8 cellular contexts compared by ENCODE assay signal in the genomic region with DNA sequence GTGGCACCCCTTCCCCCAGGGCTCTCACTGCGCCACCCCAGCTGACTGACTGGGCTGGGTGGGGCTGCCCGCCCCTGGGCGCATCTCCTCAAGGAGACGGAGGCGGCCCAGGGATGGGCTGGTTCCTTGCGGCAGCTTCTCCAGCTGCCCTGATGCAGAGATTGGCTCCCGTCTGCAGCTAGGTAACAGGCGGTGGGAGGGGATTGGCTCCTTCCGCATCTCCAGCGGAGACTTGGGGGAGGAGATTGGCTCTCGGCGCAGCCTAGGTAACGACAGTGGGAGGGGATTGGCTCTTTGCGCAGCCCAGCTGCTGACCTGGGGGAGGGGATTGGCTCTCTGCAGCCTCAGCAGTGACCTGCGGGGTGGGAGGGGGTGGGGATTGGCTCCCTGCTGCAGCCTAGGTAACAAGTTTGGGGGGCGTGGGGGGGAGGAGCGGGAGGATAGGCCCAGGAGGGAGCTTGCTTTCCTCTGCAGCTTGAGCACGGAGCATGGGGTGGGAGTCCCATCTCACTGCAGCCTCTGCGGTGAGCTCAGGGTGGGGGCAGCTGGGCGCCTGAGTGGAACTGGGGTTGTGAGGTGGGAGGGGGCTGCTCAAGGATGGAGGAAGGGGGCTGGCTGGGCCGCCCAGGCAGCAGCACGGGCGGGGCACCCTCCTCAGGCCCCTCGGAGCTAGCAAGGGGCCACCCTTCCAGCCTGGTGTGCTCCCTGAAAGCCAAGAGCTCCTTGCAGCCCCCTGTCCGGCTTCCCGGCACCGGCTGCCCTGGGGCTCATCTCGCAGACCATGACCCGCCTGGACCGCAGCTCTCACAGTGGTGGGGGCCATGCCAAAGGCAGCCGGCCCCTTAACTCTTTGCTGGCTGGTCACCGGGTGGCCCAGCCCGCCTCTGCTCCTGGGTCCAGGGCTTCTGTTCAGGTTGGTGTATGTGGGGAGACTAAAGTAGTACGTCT. TPM values are rescaled to one million over a fixed set of nuclear protein-coding genes. Genes with fewer than 3 reads are reported as not detected.
A peak's percentile ranks its signal among the peaks of the same experiment; 100 is the strongest.
DNase-seq lines count a peak whose midpoint lies in the region; ATAC-seq and TF ChIP-seq lines count a peak whose summit lies in the region.

No MANE protein-coding gene starts in this region.

- 7 to 13% methylated on average over 29 to 34 of the region's 34 CpGs for WGBS in aorta, 2 donors

- no peaks in the 10 kb centered on the region for H3K9me3 Mint-ChIP-seq in activated T-cell treated with anti-CD3 and anti-CD28 coated beads, Interleukin-2, amount 50 U/mL, for 72 hours

- peak overlapping the region; percentile 85 to 93 for H3K4me3 Mint-ChIP-seq in activated T-cell treated with anti-CD3 and anti-CD28 coated beads, Interleukin-2, amount 50 U/mL, for 72 hours

- H3K36me3 ChIP-seq in Peyer's patch (peaks cover 0 to 86% (median 0%) of the 10 kb centered on the region in 3 donors), aorta (ENCODE audit: control insufficient read depth in 1 of 2, insufficient read depth in 2 of 2, low read length in 1 of 2) (peaks cover 0 to 12% of the 10 kb centered on the region in 2 donors)

- TF ChIP-seq CTCF in Peyer's patch (IDR thresholded peaks at IDR 0.05) (no peak), epithelial cell of proximal tubule (conservative IDR thresholded peaks at IDR 0.05; ENCODE audit: low read depth, low read length) (no peak)

- H3K4me3 ChIP-seq in Peyer's patch: peak overlapping the region in 2 of 4 donors; percentile 80 to 85
- H3K4me3 ChIP-seq in epithelial cell of proximal tubule (ENCODE audit: low read depth, low read length): peak overlapping the region; percentile 19
- no peak overlapping the region for H3K4me3 ChIP-seq in aorta (ENCODE audit: low read length in 2 of 2)

- H3K36me3 Mint-ChIP-seq in activated T-cell treated with anti-CD3 and anti-CD28 coated beads, Interleukin-2, amount 50 U/mL, for 72 hours (ENCODE audit: insufficient read depth in 2 of 2): peaks cover 41 to 60% of the 10 kb centered on the region in 2 donors

- H3K27ac Mint-ChIP-seq in activated T-cell treated with anti-CD3 and anti-CD28 coated beads, Interleukin-2, amount 50 U/mL, for 72 hours: peak overlapping the region; percentile 100

- ATAC-seq in activated T-cell treated with anti-CD3 and anti-CD28 coated beads, Interleukin-2, amount 50 U/mL, for 72 hours (replicated peaks in 1 of 2): no peak
- ATAC-seq in aorta (ENCODE audit: low FRiP score) (peak; percentile 17), HG02642 (IDR thresholded peaks at IDR 0.05; ENCODE audit: poor library complexity, unreplicated experiment) (no peak)

- H3K27me3 ChIP-seq in Peyer's patch (no peaks in the 10 kb centered on the region), aorta (ENCODE audit: control insufficient read depth in 1 of 2, insufficient read depth in 2 of 2, low read length in 1 of 2) (no peaks in the 10 kb centered on the region)

- H3K4me1 ChIP-seq in Peyer's patch: peaks cover 3 to 61% (median 37%) of the 10 kb centered on the region in 4 donors
- peaks cover 5 to 11% of the 10 kb centered on the region in 2 donors for H3K4me1 ChIP-seq in aorta (ENCODE audit: control insufficient read depth in 1 of 2, insufficient read depth in 2 of 2, low read length in 2 of 2)

- TF ChIP-seq POLR2A in Peyer's patch (IDR thresholded peaks at IDR 0.05): no peak

- peaks cover 83% of the 10 kb centered on the region for H3K4me1 Mint-ChIP-seq in activated T-cell treated with anti-CD3 and anti-CD28 coated beads, Interleukin-2, amount 50 U/mL, for 72 hours (ENCODE audit: low read depth)

- no peaks in the 10 kb centered on the region for H3K27me3 Mint-ChIP-seq in activated T-cell treated with anti-CD3 and anti-CD28 coated beads, Interleukin-2, amount 50 U/mL, for 72 hours (ENCODE audit: low read depth)

- intact Hi-C loops in aorta (cut with DNase I): no loop called here

- H3K27ac ChIP-seq in Peyer's patch: peak overlapping the region; percentile 20 to 99 (median 78)
- H3K27ac ChIP-seq in aorta (ENCODE audit: low read depth in 1 of 2, low read length in 2 of 2): peak overlapping the region in 1 of 2 donors; percentile 49

- H3K9me3 ChIP-seq in Peyer's patch (no peaks in the 10 kb centered on the region), aorta (ENCODE audit: control insufficient read depth, low read length) (no peaks in the 10 kb centered on the region)

- DNase-seq in activated T-cell treated with anti-CD3 and anti-CD28 coated beads, Interleukin-2, amount 50 U/mL, for 72 hours: no peak
- no peak for DNase-seq in activated T-cell treated with anti-CD3 and anti-CD28 coated beads, Interleukin-2, amount 50 U/mL, for 48 hours
- no peak for DNase-seq in Peyer's patch
- no peak for DNase-seq in epithelial cell of proximal tubule (ENCODE audit: low read depth)
- peak; percentile 78 for DNase-seq in midbrain (lab: John Stamatoyannopoulos, UW)
- DNase-seq in aorta: peak; percentile 72 to 81
- no peak for DNase-seq in SKM-1 (lab: John Stamatoyannopoulos, UW; ENCODE audit: unreplicated experiment)

RNA-seq across cellular contexts. Expression of gene NFE2L1, which starts 6.4 kb away (rescaled TPM):
- 100 to 1,000 TPM; 214 to 237 TPM for total RNA-seq in activated T-cell treated with anti-CD3 and anti-CD28 coated beads, Interleukin-2, amount 50 U/mL, for 72 hours
- 100 to 1,000 TPM in 3 of 4 donors, 10 to 100 TPM in 1; 89.1 to 228 (median 217) TPM for total RNA-seq in Peyer's patch
- 69.1 and 79.6 TPM in 2 replicates for total RNA-seq in epithelial cell of proximal tubule
- total RNA-seq in aorta: 100 to 1,000 TPM; 161 to 250 TPM
- 10 to 100 TPM; 80.6 to 83.3 TPM for polyA plus RNA-seq in aorta

RNA-seq across cellular contexts. Expression of gene COPZ2, which starts 16.9 kb away (rescaled TPM):
- total RNA-seq in activated T-cell treated with anti-CD3 and anti-CD28 coated beads, Interleukin-2, amount 50 U/mL, for 72 hours: 10 to 100 TPM; 11.7 to 14.2 TPM
- total RNA-seq in Peyer's patch: 10 to 100 TPM in 2 of 4 donors, 1 to 10 TPM in 2; 2.2 to 27.2 (median 7.0) TPM
- total RNA-seq in epithelial cell of proximal tubule: 2.6 and 8.0 TPM in 2 replicates
- 10 to 100 TPM; 59.9 to 84.2 TPM for total RNA-seq in aorta
- polyA plus RNA-seq in aorta: 100 to 1,000 TPM; 104 to 108 TPM

RNA-seq across cellular contexts. Expression of gene CBX1, which starts 46.8 kb away (rescaled TPM):
- total RNA-seq in activated T-cell treated with anti-CD3 and anti-CD28 coated beads, Interleukin-2, amount 50 U/mL, for 72 hours: 10 to 100 TPM; 47.0 to 62.3 TPM
- total RNA-seq in Peyer's patch (10 to 100 TPM in 1 of 4 donors, 1 to 10 TPM in 3; 7.2 to 14.0 (median 8.5) TPM), epithelial cell of proximal tubule (99.7 and 105 TPM in 2 replicates), aorta (10 to 100 TPM; 45.6 to 81.1 TPM)
- 10 to 100 TPM; 33.3 to 52.3 TPM for polyA plus RNA-seq in aorta

RNA-seq across cellular contexts. Expression of gene SNX11, which starts 53.1 kb away (rescaled TPM):
- total RNA-seq in activated T-cell treated with anti-CD3 and anti-CD28 coated beads, Interleukin-2, amount 50 U/mL, for 72 hours: 10 to 100 TPM; 30.5 to 30.6 TPM
- total RNA-seq in Peyer's patch: 10 to 100 TPM in 3 of 4 donors, 1 to 10 TPM in 1; 9.5 to 19.8 (median 15.0) TPM
- 11.6 and 18.5 TPM in 2 replicates for total RNA-seq in epithelial cell of proximal tubule
- total RNA-seq in aorta: 10 to 100 TPM; 17.4 to 18.8 TPM
- polyA plus RNA-seq in aorta: 10 to 100 TPM; 11.7 to 17.2 TPM

Comparison
In these comparisons a context has a peak if more than half of its experiments do, and no peak if none do; other contexts are left out.
1. DNase-seq: peak in midbrain (single experiment) and aorta (2 of 2); none in activated T-cell treated with anti-CD3 and anti-CD28 coated beads, Interleukin-2, amount 50 U/mL, for 72 hours (0 of 2), activated T-cell treated with anti-CD3 and anti-CD28 coated beads, Interleukin-2, amount 50 U/mL, for 48 hours (0 of 2), Peyer's patch (0 of 3), epithelial cell of proximal tubule (single experiment) and SKM-1 (single experiment).